13 cellular contexts compared by ENCODE assay signal in genomic region chr9:134028575-134029247, GRCh38.
"Had no signal": no experiment of that assay in that cellular context is flagged by ENCODE, and none has a peak within 500 bp of the region (broad histone marks: within the 10 kb centered on the region; RNA-seq: fewer than 3 reads in every experiment).

No MANE protein-coding gene starts in this region.

- H3K4me3 Mint-ChIP-seq: activated CD4-positive, alpha-beta T cell treated with anti-CD3 and anti-CD28 coated beads for 36 hours; activated CD8-positive, alpha-beta T cell treated with anti-CD3 and anti-CD28 coated beads for 36 hours; memory B cell; stimulated activated memory B cell treated with anti-CD40 and anti-IgM and Interleukin-4, amounts not matched to agents 10 μg/mL and 1 μg/mL and 100 μg/mL, for 72 hours had no signal

- ATAC-seq: activated CD4-positive, alpha-beta T cell treated with anti-CD3 and anti-CD28 coated beads for 36 hours; activated CD8-positive, alpha-beta T cell treated with anti-CD3 and anti-CD28 coated beads for 36 hours; activated T-cell treated with anti-CD3 and anti-CD28 coated beads, Interleukin-2, amount 50 U/mL, for 72 hours; effector memory CD8-positive, alpha-beta T cell; left colon; stimulated activated memory B cell treated with anti-CD40 and anti-IgM and Interleukin-4, amounts not matched to agents 10 μg/mL and 1 μg/mL and 100 μg/mL, for 72 hours had no signal

- H3K36me3 ChIP-seq: ovary had no signal

- DNase-seq: activated CD4-positive, alpha-beta T cell treated with anti-CD3 and anti-CD28 coated beads for 36 hours; activated CD8-positive, alpha-beta memory T cell treated with anti-CD3 and anti-CD28 coated beads, Interleukin-2, amount 50 U/mL, for 4 hours; activated CD8-positive, alpha-beta T cell treated with anti-CD3 and anti-CD28 coated beads for 36 hours; activated T-cell treated with anti-CD3 and anti-CD28 coated beads, Interleukin-2, amount 50 U/mL, for 72 hours; effector memory CD8-positive, alpha-beta T cell; left colon; small intestine; T1000; transverse colon had no signal

- H3K9me3 ChIP-seq: ovary, transverse colon had no signal

- H3K27ac ChIP-seq: coronary artery, ovary, transverse colon had no signal

- H3K9me3 Mint-ChIP-seq: activated CD8-positive, alpha-beta T cell treated with anti-CD3 and anti-CD28 coated beads for 36 hours; activated T-cell treated with anti-CD3 and anti-CD28 coated beads, Interleukin-2, amount 50 U/mL, for 72 hours; effector memory CD8-positive, alpha-beta T cell; memory B cell; stimulated activated memory B cell treated with anti-CD40 and anti-IgM and Interleukin-4, amounts not matched to agents 10 μg/mL and 1 μg/mL and 100 μg/mL, for 72 hours had no signal

- H3K27me3 ChIP-seq: ovary, transverse colon had no signal

- H3K4me3 ChIP-seq: coronary artery, ovary, transverse colon had no signal

- H3K27me3 Mint-ChIP-seq: activated CD4-positive, alpha-beta T cell treated with anti-CD3 and anti-CD28 coated beads for 36 hours; activated CD8-positive, alpha-beta T cell treated with anti-CD3 and anti-CD28 coated beads for 36 hours; effector memory CD8-positive, alpha-beta T cell; memory B cell; stimulated activated memory B cell treated with anti-CD40 and anti-IgM and Interleukin-4, amounts not matched to agents 10 μg/mL and 1 μg/mL and 100 μg/mL, for 72 hours had no signal

- H3K27ac Mint-ChIP-seq: activated CD4-positive, alpha-beta T cell treated with anti-CD3 and anti-CD28 coated beads for 36 hours; activated CD8-positive, alpha-beta T cell treated with anti-CD3 and anti-CD28 coated beads for 36 hours; activated T-cell treated with anti-CD3 and anti-CD28 coated beads, Interleukin-2, amount 50 U/mL, for 72 hours; effector memory CD8-positive, alpha-beta T cell; stimulated activated memory B cell treated with anti-CD40 and anti-IgM and Interleukin-4, amounts not matched to agents 10 μg/mL and 1 μg/mL and 100 μg/mL, for 72 hours had no signal
